1 cellular context compared by ENCODE assay signal in the genomic region with DNA sequence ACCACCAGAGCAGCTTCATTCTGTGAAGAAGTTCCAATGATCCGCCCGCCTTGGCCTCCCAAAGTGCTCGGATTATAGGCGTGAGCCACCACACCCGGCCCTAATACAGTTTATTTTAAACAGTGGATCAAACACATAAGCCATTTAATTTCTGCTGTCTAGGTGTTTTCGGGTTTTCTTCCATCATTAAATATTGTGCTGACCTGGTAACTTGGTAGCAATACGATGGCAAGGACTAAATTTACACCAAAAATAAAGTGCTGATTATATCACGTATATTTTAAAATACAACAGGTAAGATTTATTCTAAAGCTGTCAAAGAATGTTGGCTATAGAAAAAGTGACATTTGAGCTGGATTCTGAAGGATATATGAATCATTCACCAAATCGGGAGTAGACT.
TF ChIP-seq lines count a peak whose summit lies in the region.

No MANE protein-coding gene starts in this region.

TF ChIP-seq in HCT116, 20 proteins besides CTCF, POLR2A, EP300 and RAD21 (continued from another document):
- no peak for TF ChIP-seq ZFX (IDR thresholded peaks at IDR 0.05)
- TF ChIP-seq SP1 (IDR thresholded peaks at IDR 0.05; ENCODE audit: low read depth): no peak
- TF ChIP-seq REST (IDR thresholded peaks at IDR 0.05; ENCODE audit: low read depth): no peak
